In the genomic region with DNA sequence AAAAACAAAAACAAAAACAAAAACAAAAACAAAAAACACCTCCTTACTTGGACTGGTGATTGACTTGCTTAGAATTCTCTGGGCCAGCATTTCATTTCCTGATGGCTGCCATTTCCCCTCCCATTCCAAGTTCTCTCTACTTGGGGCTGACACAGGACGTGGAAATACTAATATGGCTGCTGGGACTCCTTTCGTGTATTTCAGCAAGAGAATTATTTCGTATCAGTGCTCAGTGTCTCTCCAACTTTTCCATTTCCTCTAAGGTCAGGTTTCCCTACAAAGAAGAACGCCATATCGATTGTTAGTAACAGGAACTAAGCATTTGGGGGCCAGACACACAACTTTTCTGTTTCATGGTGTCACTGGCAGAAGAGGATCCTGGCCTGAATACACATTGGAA, we compare ENCODE assay signal across 26 cellular contexts. TPM values are rescaled to one million over a fixed set of nuclear protein-coding genes. Genes with fewer than 3 reads are reported as not detected.
"Had no signal": no experiment of that assay in that cellular context is flagged by ENCODE, and none has a peak within 500 bp of the region (broad histone marks: within the 10 kb centered on the region; RNA-seq: fewer than 3 reads in every experiment).

No MANE protein-coding gene starts in this region.

- H3K9ac ChIP-seq: KMS-11 had no signal

- H3K4me3 Mint-ChIP-seq: IgD-negative memory B cell had no signal

- H3K4me3 ChIP-seq: K562, SJSA1, SK-N-MC had no signal

- H3K36me3 Mint-ChIP-seq: IgD-negative memory B cell had no signal

- H3K9me3 ChIP-seq: SJSA1 had no signal

- H3K4me2 ChIP-seq: KMS-11 had no signal

- DNase-seq: MV-4-11, NCI-H1048, NCI-H1105, NCI-H1417, NCI-H1436 treated with DMSO at 0.1 percent for 48 hours, NCI-H1694, NCI-H187 treated with DMSO at 0.1 percent for 48 hours, NCI-H2029 treated with DMSO at 0.1 percent for 48 hours, NCI-H2171 treated with DMSO at 0.1 percent for 48 hours, NCI-H226, NCI-H446, NCI-H510A, NCI-H524 treated with DMSO at 0.1 percent for 48 hours, NCI-H69, NCI-H774, Right ventricle myocardium superior, RPMI8226, SIG-M5 had no signal

- H3K36me3 ChIP-seq: SJSA1 had no signal

- H3K27ac ChIP-seq: HL-60, KMS-11, SJSA1, SK-N-MC had no signal

- ATAC-seq: K562 had no signal

RNA-seq across cellular contexts. Expression of gene VAX1, which starts 22.5 kb away (rescaled TPM):
- total RNA-seq: K562, LHCN-M2, MCF 10A, Right ventricle myocardium superior, SJSA1 had no signal
- polyA plus RNA-seq: IgD-negative memory B cell, K562 had no signal

RNA-seq across cellular contexts. Expression of gene KCNK18, which starts 36.7 kb away (rescaled TPM):
- total RNA-seq: K562, LHCN-M2, MCF 10A, Right ventricle myocardium superior, SJSA1 had no signal
- polyA plus RNA-seq: IgD-negative memory B cell, K562 had no signal
